Comparison of ENCODE assay signal across 8 cellular contexts in the genomic region with DNA sequence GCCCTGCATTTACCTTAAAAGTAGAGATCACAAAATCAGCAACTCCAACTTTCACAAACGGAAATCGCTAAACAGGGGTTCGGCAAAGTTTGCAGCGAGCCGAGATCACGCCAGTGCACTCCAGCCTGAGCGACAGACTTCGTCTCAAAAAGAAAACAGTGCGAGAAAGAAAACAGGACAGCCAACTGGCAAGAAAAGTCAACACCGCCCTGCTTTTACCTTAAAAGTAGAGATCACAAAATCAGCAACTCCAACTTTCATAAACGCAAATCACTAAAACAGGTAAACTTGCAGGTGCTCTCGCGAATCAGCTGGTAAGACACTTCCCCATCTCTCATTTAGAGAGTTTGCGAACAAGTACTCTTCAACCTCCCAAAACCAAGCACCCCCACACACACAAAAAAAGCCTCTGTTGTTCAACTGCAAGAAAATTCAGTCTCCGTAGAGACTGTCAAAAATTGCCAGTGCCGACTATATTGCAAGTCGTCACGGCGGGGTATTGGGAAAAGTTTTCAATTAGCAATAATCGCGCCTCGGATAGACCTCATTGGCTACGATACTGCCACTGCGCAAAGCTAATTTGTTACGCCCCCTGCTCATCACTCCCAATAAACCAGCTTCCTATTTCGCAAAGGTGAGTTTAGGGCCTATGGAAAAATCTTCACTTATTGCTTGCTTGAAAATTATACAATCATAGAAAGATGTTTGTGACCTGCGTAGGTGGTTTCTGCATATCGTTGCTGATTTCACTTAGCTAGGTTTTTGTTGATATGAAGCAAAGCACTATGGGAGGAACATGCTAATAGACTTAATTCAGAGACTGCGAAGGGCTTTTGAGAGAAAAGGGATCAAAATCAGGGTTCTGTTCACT. TPM values are rescaled to one million over a fixed set of nuclear protein-coding genes. Genes with fewer than 3 reads are reported as not detected.
DNase-seq lines count a peak whose midpoint lies in the region; ATAC-seq and TF ChIP-seq lines count a peak whose summit lies in the region.

Gene RNU4-1, minus strand, starts transcription at position 577 of the 871 bp plus-strand sequence.

- peak; percentile 38 for ATAC-seq in GM19023 (IDR thresholded peaks at IDR 0.05; ENCODE audit: unreplicated experiment)
- peak; percentile 40 for ATAC-seq in HG03342 (IDR thresholded peaks at IDR 0.05; ENCODE audit: unreplicated experiment)
- peak; percentile 49 for ATAC-seq in left colon

- peak within 1 kb of the TSS; percentile 92 for H3K27ac ChIP-seq in colonic mucosa

- TF ChIP-seq CTCF in colonic mucosa (IDR thresholded peaks at IDR 0.05), result no peak

- no peaks in the 10 kb centered on the region for H3K36me3 ChIP-seq in colonic mucosa

- peak within 1 kb of the TSS; percentile 65 to 67 for H3K9ac ChIP-seq in colonic mucosa (ENCODE audit: low read depth in 2 of 2, low read length in 2 of 2)

- peak within 1 kb of the TSS; percentile 38 for H3K4me3 ChIP-seq in colonic mucosa

- no peaks in the 10 kb centered on the region for H3K4me1 ChIP-seq in colonic mucosa

- intact Hi-C loops in colonic mucosa (cut with DNase I), result no loop called here
- intact Hi-C loops in left colon (cut with DNase I, micrococcal nuclease), result no loop called here

- H3K9me3 ChIP-seq in colonic mucosa, result no peaks in the 10 kb centered on the region

- DNase-seq in AG08395 (ENCODE audit: low spot score), result peak; percentile 45
- peak; percentile 88 to 94 for DNase-seq in NCI-H524 (lab: John Stamatoyannopoulos, UW)
- DNase-seq in activated CD4-positive, alpha-beta T cell treated with anti-CD3 and anti-CD28 coated beads for 24 hours (ENCODE audit: low read depth in 2 of 2), result peak; percentile 61 to 71
- peak; percentile 79 for DNase-seq in colonic mucosa
- peak; percentile 63 to 68 for DNase-seq in left colon
- DNase-seq in stimulated activated CD4-positive, alpha-beta T cell treated with anti-CD3 and anti-CD28 coated beads, Interleukin-1b, Interleukin-23, amount 100 ng/mL, for 4 hours (ENCODE audit: low read depth in 2 of 2), result peak; percentile 39 to 65

- no peaks in the 10 kb centered on the region for H3K27me3 ChIP-seq in colonic mucosa

RNA-seq across cellular contexts. Expression of gene RNU4-1, which starts in this region (rescaled TPM):
- total RNA-seq in colonic mucosa (1,000 to 10,000 TPM; 1,555 to 3,531 TPM), left colon (1,000 to 10,000 TPM; 2,546 to 2,662 TPM)

Comparison
In these comparisons a context has a peak if more than half of its experiments do, and no peak if none do; other contexts are left out.
1. Peak in every context shown above with its lines: DNase-seq, ATAC-seq, H3K4me3 ChIP-seq and H3K27ac ChIP-seq.